In the genomic region with DNA sequence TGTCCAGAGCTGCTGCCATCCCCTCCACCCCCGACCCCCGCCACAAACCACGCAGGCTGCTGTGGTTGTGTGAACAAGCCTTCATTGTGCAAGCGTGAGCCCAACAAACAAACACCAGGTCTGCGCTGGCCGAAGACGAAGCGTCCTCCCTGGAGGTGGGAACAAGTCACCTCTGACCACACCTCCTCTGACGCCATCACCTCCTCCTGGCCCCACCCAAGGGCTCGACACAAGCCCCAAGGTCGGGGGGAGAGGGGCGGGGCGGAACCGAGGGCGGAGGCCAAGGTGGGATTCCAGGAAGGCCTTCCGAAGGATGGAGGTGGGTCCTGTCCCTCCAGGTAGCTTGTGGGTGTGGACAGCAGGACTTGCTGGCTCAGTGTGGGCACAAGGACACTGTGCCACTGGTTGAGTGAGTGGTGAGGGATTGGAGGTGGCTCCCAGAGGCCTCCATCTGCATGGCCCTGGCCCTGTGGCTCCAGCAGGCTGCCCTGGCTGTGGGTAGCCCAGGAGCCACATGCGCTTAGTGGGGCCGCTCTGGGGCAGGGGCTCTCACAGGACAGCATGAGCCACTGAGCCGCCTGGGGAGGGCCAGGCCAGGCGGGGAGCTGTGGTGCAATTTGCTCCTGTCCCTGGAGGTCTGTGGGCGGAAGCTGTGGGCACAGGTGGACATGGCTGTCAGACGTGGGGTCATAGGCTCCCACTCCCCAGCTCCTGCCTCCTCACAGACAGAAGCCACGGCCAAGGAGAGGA, we compare ENCODE assay signal across 8 cellular contexts. TPM values are rescaled to one million over a fixed set of nuclear protein-coding genes. Genes with fewer than 3 reads are reported as not detected.
DNase-seq lines count a peak whose midpoint lies in the region; ATAC-seq and TF ChIP-seq lines count a peak whose summit lies in the region.

No MANE protein-coding gene starts in this region.

- DNase-seq in CD14-positive monocyte (ENCODE audit: low spot score) (no peak), PC-3 (peak; percentile 43), epithelial cell of prostate (ENCODE audit: low read depth, low spot score) (no peak), neural progenitor cell (ENCODE audit: low spot score) (peak; percentile 17), SHP77 treated with DMSO at 0.1 percent for 48 hours (lab: John Stamatoyannopoulos, UW) (no peak), pons (ENCODE audit: low spot score) (no peak), NCI-H1092 (lab: John Stamatoyannopoulos, UW) (no peak)

- H3K27me3 ChIP-seq in PC-3 (ENCODE audit: low read length) (no peaks in the 10 kb centered on the region), neural progenitor cell (no peaks in the 10 kb centered on the region)

- CTCF ChIA-PET in PC-3 (lab: Charles Lee): interaction anchor here (1.2 kb wide), 1 partner anchor 47 kb away, joined by 6 read pairs; no protein-coding TSS in a partner anchor

- H4K20me1 ChIP-seq in PC-3 (ENCODE audit: low read length) (no peaks in the 10 kb centered on the region), neural progenitor cell (ENCODE audit: low read depth) (no peaks in the 10 kb centered on the region)

- H3K4me2 ChIP-seq in PC-3 (ENCODE audit: low read length) (peak overlapping the region; percentile 42; the same call in 1 of the 2 replicates), neural progenitor cell (no peak overlapping the region)

- H3K9me3 ChIP-seq in PC-3 (ENCODE audit: low read length): no peaks in the 10 kb centered on the region
- no peaks in the 10 kb centered on the region for H3K9me3 ChIP-seq in neural progenitor cell (ENCODE audit: low read depth)

- no peaks in the 10 kb centered on the region; the same call in 1 of the 2 replicates for H3K36me3 ChIP-seq in PC-3 (ENCODE audit: low read depth, low read length)
- H3K36me3 ChIP-seq in neural progenitor cell: no peaks in the 10 kb centered on the region

- POLR2A ChIA-PET in PC-3 (lab: Charles Lee; ENCODE audit: unreplicated experiment): interaction anchor here (0.7 kb wide), 2 partner anchors 47 to 130 kb away, joined by 3 read pairs; no protein-coding TSS in a partner anchor

- H3K79me2 ChIP-seq in PC-3 (ENCODE audit: low read length) (no peaks in the 10 kb centered on the region), neural progenitor cell (ENCODE audit: low read depth) (no peaks in the 10 kb centered on the region)

- TF ChIP-seq CTCF in CD14-positive monocyte (IDR thresholded peaks at IDR 0.05): no peak
- no peak for TF ChIP-seq CTCF in PC-3 (conservative IDR thresholded peaks at IDR 0.05; ENCODE audit: low read depth, low read length)
- no peak for TF ChIP-seq CTCF in neural progenitor cell (IDR thresholded peaks at IDR 0.05)

- peak overlapping the region; percentile 99 for H3K27ac ChIP-seq in PC-3 (ENCODE audit: low read length)
- H3K27ac ChIP-seq in epithelial cell of prostate: peak overlapping the region; percentile 49
- no peak overlapping the region for H3K27ac ChIP-seq in neural progenitor cell

- no peak for ATAC-seq in PC-3
- no peak for ATAC-seq in HG03432 (IDR thresholded peaks at IDR 0.05; ENCODE audit: unreplicated experiment)

- no TSS peak for BruUV-seq in PC-3 (replicated peaks; lab: Mats Ljungman, UMichigan)

- H3F3A ChIP-seq in PC-3 (ENCODE audit: low read length, unreplicated experiment) (no peaks in the 10 kb centered on the region), neural progenitor cell (ENCODE audit: low read depth) (no peaks in the 10 kb centered on the region)

- H3K4me1 ChIP-seq in PC-3 (ENCODE audit: insufficient read depth, low read length): peaks cover 26% of the 10 kb centered on the region
- H3K4me1 ChIP-seq in neural progenitor cell: peaks cover 5% of the 10 kb centered on the region

- peak overlapping the region in 1 of 2 donors; percentile 82 for H3K4me3 Mint-ChIP-seq in CD14-positive monocyte
- no peak overlapping the region for H3K4me3 Mint-ChIP-seq in neural progenitor cell

- intact Hi-C loops in CD14-positive monocyte (cut with micrococcal nuclease): no loop called here
- intact Hi-C loops in PC-3 (cut with micrococcal nuclease): no loop called here

- H3K4me1 Mint-ChIP-seq in CD14-positive monocyte: peaks cover 48% of the 10 kb centered on the region
- peaks cover 8% of the 10 kb centered on the region for H3K4me1 Mint-ChIP-seq in neural progenitor cell

- H3K9ac ChIP-seq in PC-3 (ENCODE audit: low read length) (peak overlapping the region; percentile 84), neural progenitor cell (no peak overlapping the region)

- H3K9me2 ChIP-seq in PC-3 (replicated peaks; ENCODE audit: low read length): no peaks in the 10 kb centered on the region

- H3K9me3 Mint-ChIP-seq in CD14-positive monocyte (no peaks in the 10 kb centered on the region), neural progenitor cell (no peaks in the 10 kb centered on the region)

- H3K4me3 ChIP-seq in PC-3 (ENCODE audit: low read length) (no peak overlapping the region), neural progenitor cell (no peak overlapping the region)

- H3K27me3 Mint-ChIP-seq in CD14-positive monocyte (ENCODE audit: low read depth in 3 of 3) (peaks cover 0 to 1% (median 0%) of the 10 kb centered on the region in 3 donors), neural progenitor cell (ENCODE audit: insufficient read depth, low read depth) (peaks cover 7% of the 10 kb centered on the region)

- H3K36me3 Mint-ChIP-seq in CD14-positive monocyte (peaks cover 2 to 10% of the 10 kb centered on the region in 2 donors), neural progenitor cell (no peaks in the 10 kb centered on the region)

- H2AFZ ChIP-seq in PC-3 (ENCODE audit: low read length): no peak overlapping the region
- H2AFZ ChIP-seq in neural progenitor cell (replicated peaks): peak overlapping the region; percentile 51

- H3K27ac Mint-ChIP-seq in CD14-positive monocyte (peak overlapping the region in 5 of 7 donors; percentile 15 to 80 (median 50)), neural progenitor cell (no peak overlapping the region)

RNA-seq across cellular contexts. Expression of a gene that starts 7.4 kb away (rescaled TPM):
- not detected for polyA plus RNA-seq in CD14-positive monocyte
- total RNA-seq in PC-3 (2014; rRNA removed): 0.92 and 1.0 TPM in 2 replicates
- not detected in 2 replicates for total RNA-seq in neural progenitor cell (ENCODE audit: low replicate concordance)

RNA-seq across cellular contexts. Expression of a gene that starts 36.8 kb away (rescaled TPM):
- polyA plus RNA-seq in CD14-positive monocyte: 1 to 10 TPM in 1 of 2 donors, under 1 TPM in 1; 0.13 to 1.3 TPM
- 4.6 and 5.0 TPM in 2 replicates for total RNA-seq in PC-3 (2014; rRNA removed)
- 1.2 TPM in 1 of 2 replicates, not detected in the other for total RNA-seq in neural progenitor cell (ENCODE audit: low replicate concordance)

Comparison
In these comparisons a context has a peak if more than half of its experiments do, and no peak if none do; other contexts are left out.
1. DNase-seq: peak in PC-3 (single experiment) and neural progenitor cell (single experiment); none in CD14-positive monocyte (single experiment), epithelial cell of prostate (single experiment), SHP77 treated with DMSO at 0.1 percent for 48 hours (single experiment), pons (single experiment) and NCI-H1092 (single experiment).